Comparison of ENCODE assay signal across 12 cellular contexts in the genomic region with DNA sequence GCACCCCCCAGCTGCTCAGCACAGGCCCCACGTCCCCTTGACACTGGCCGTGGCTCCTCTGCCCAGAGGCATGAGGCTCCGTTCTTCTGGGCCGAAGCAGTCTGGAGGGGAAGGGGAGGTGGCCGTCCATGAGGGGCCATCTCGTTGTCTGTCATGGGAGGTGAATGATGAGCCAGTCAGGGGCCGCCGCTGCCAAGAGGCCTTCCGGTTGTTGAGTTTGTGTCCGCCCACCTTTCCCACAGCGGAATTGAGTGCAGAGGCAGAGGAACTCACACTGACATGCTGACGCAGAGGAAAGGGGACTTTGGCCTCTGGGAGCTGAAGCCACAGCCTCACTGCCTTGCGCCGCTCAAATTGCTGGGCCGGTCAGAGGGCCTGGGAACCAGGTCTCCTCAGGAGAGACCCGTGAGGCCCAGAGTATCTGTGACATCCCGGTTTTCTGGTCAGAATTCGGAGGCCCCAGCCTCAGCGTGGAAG.
DNase-seq lines count a peak whose midpoint lies in the region; ATAC-seq, FAIRE-seq and TF ChIP-seq lines count a peak whose summit lies in the region.
"Had no signal": no experiment of that assay in that cellular context is flagged by ENCODE, and none has a peak within 500 bp of the region (broad histone marks: within the 10 kb centered on the region; RNA-seq: fewer than 3 reads in every experiment).

No MANE protein-coding gene starts in this region.

- H3K4me3 Mint-ChIP-seq in CD8-positive, alpha-beta memory T cell = no peak overlapping the region

- no peaks in the 10 kb centered on the region for H3K9me3 Mint-ChIP-seq in CD8-positive, alpha-beta memory T cell

- POLR2A ChIA-PET in CD8-positive, alpha-beta memory T cell (lab: Charles Lee) = no interaction called here

- no peak for TF ChIP-seq CTCF in right lobe of liver (IDR thresholded peaks at IDR 0.05)

- no peak overlapping the region for H3K27ac ChIP-seq in right lobe of liver
- no peak overlapping the region for H3K27ac ChIP-seq in CD8-positive, alpha-beta memory T cell (ENCODE audit: low read depth, low read length)

- H3K36me3 ChIP-seq in right lobe of liver = no peaks in the 10 kb centered on the region
- H3K36me3 ChIP-seq in CD8-positive, alpha-beta memory T cell (ENCODE audit: insufficient read depth, low read length) = no peaks in the 10 kb centered on the region

- H3K4me3 ChIP-seq in right lobe of liver = no peak overlapping the region
- H3K4me3 ChIP-seq in CD8-positive, alpha-beta memory T cell (ENCODE audit: low read length) = no peak overlapping the region
- H3K4me3 ChIP-seq: tibial nerve had no signal

- FAIRE-seq in urothelium cell line (lab: Jason Lieb, UNC) = peak; percentile 37
- FAIRE-seq: islet of Langerhans had no signal

- DNase-seq in Right ventricle myocardium inferior (ENCODE audit: missing footprints) = peak; percentile 67
- DNase-seq in cardiac septum (ENCODE audit: low spot score) = no peak
- peak; percentile 65 to 72 for DNase-seq in activated T-cell treated with anti-CD3 and anti-CD28 coated beads, Interleukin-2, amount 50 U/mL, for 48 hours
- DNase-seq in right lobe of liver = peak in 1 of 3 donors; percentile 65
- no peak for DNase-seq in urothelium cell line (ENCODE audit: low spot score)
- DNase-seq in SKM-1 (lab: John Stamatoyannopoulos, UW; ENCODE audit: unreplicated experiment) = no peak
- no peak for DNase-seq in EL
- no peak for DNase-seq in CD8-positive, alpha-beta memory T cell
- DNase-seq: effector CD8-positive, alpha-beta T cell had no signal

- H3K9me3 ChIP-seq in right lobe of liver = no peaks in the 10 kb centered on the region
- no peaks in the 10 kb centered on the region for H3K9me3 ChIP-seq in CD8-positive, alpha-beta memory T cell (ENCODE audit: low read length)
- H3K9me3 ChIP-seq: tibial nerve had no signal

- H3K27me3 ChIP-seq in right lobe of liver = no peaks in the 10 kb centered on the region
- no peaks in the 10 kb centered on the region for H3K27me3 ChIP-seq in CD8-positive, alpha-beta memory T cell (ENCODE audit: insufficient read depth, low read length, poor library complexity, severe bottlenecking)
- H3K27me3 ChIP-seq: tibial nerve had no signal

- no peaks in the 10 kb centered on the region for H3K4me1 ChIP-seq in right lobe of liver
- H3K4me1 ChIP-seq in CD8-positive, alpha-beta memory T cell (ENCODE audit: insufficient read depth, low read length) = no peaks in the 10 kb centered on the region

- 29% methylated on average over 5 of the region's 19 CpGs for WGBS in right lobe of liver (ENCODE audit: insufficient coverage, low coverage, low lambda C conversion rate, missing lambda C conversion rate)

- H3K4me1 Mint-ChIP-seq in CD8-positive, alpha-beta memory T cell = peaks cover 0 to 2% (median 0%) of the 10 kb centered on the region in 3 donors

- no peak for TF ChIP-seq POLR2A in right lobe of liver (IDR thresholded peaks at IDR 0.05)

- intact Hi-C loops in Right ventricle myocardium inferior (cut with DNase I) (no loop called here), cardiac septum (cut with DNase I) (no loop called here), right lobe of liver (cut with DNase I) (no loop called here)

- peaks cover 13 to 31% of the 10 kb centered on the region in 2 donors for H3K27me3 Mint-ChIP-seq in CD8-positive, alpha-beta memory T cell

- H3K36me3 Mint-ChIP-seq in CD8-positive, alpha-beta memory T cell = no peaks in the 10 kb centered on the region

- CTCF ChIA-PET in CD8-positive, alpha-beta memory T cell (lab: Charles Lee) = no interaction called here

- ATAC-seq in Right ventricle myocardium inferior = no peak
- ATAC-seq in right lobe of liver = peak; percentile 57 to 91 (median 78)
- ATAC-seq: sciatic nerve had no signal

- no peak overlapping the region for H3K27ac Mint-ChIP-seq in CD8-positive, alpha-beta memory T cell

Comparison
In these comparisons a context has a peak if more than half of its experiments do, and no peak if none do; other contexts are left out.
1. DNase-seq: peak in Right ventricle myocardium inferior (single experiment) and activated T-cell treated with anti-CD3 and anti-CD28 coated beads, Interleukin-2, amount 50 U/mL, for 48 hours (2 of 2); none in cardiac septum (single experiment), urothelium cell line (single experiment), SKM-1 (single experiment), EL (single experiment) and CD8-positive, alpha-beta memory T cell (0 of 5).